20 cellular contexts compared by ENCODE assay signal in genomic region chr12:53963434-53964314, GRCh38. TPM values are rescaled to one million over a fixed set of nuclear protein-coding genes. Genes with fewer than 3 reads are reported as not detected.
DNase-seq lines count a peak whose midpoint lies in the region; ATAC-seq and TF ChIP-seq lines count a peak whose summit lies in the region.
"Had no signal": no experiment of that assay in that cellular context is flagged by ENCODE, and none has a peak within 500 bp of the region (broad histone marks: within the 10 kb centered on the region; RNA-seq: fewer than 3 reads in every experiment).

No MANE protein-coding gene starts in this region.

- peak overlapping the region; percentile 37; the same call in 1 of the 3 replicates for H3K4me3 Mint-ChIP-seq in GM23338
- peak overlapping the region; percentile 9 for H3K4me3 Mint-ChIP-seq in activated naive CD8-positive, alpha-beta T cell treated with anti-CD3 and anti-CD28 coated beads for 36 hours
- peak overlapping the region; percentile 32 for H3K4me3 Mint-ChIP-seq in natural killer cell

- peaks cover 100% of the 10 kb centered on the region for H3K27me3 Mint-ChIP-seq in GM23338 (ENCODE audit: insufficient read depth, low read depth, poor library complexity)
- H3K27me3 Mint-ChIP-seq in activated naive CD8-positive, alpha-beta T cell treated with anti-CD3 and anti-CD28 coated beads for 36 hours: peaks cover 93% of the 10 kb centered on the region
- H3K27me3 Mint-ChIP-seq in natural killer cell (ENCODE audit: low read depth in 2 of 2): peaks cover 73 to 96% of the 10 kb centered on the region in 2 donors

- H3K4me1 ChIP-seq in GM23338 (ENCODE audit: insufficient read depth): peaks cover 18% of the 10 kb centered on the region

- 0 out of 2 replicates have a peak overlapping the region, but pooled peaks have one; percentile 32 for H3K4me2 ChIP-seq in GM23338

- no peaks in the 10 kb centered on the region for H3K9me2 ChIP-seq in GM23338 (ENCODE audit: insufficient read depth)

- intact Hi-C loops in natural killer cell (cut with micrococcal nuclease): no loop called here

- no peak for TF ChIP-seq CTCF in AG04449 (IDR thresholded peaks at IDR 0.05; ENCODE audit: insufficient read depth, low read length, missing control alignments)
- no peak for TF ChIP-seq CTCF in GM23338 (conservative IDR thresholded peaks at IDR 0.05; ENCODE audit: low read depth in 2 of 2)
- TF ChIP-seq CTCF in natural killer cell (IDR thresholded peaks at IDR 0.05): no peak

- H3K27ac ChIP-seq in GM23338 (ENCODE audit: low read depth) (no peak overlapping the region), caudate nucleus (ENCODE audit: low read depth, low read length) (no peak overlapping the region)
- H3K27ac ChIP-seq: brain microvascular endothelial cell had no signal

- H3K36me3 ChIP-seq in GM23338 (ENCODE audit: insufficient read depth): no peaks in the 10 kb centered on the region
- H3K36me3 ChIP-seq: brain microvascular endothelial cell had no signal

- DNase-seq in AG04449 (ENCODE audit: low read depth, low spot score) (no peak), GM23338 (ENCODE audit: low spot score) (no peak), natural killer cell (no peak), NCI-H1417 (lab: John Stamatoyannopoulos, UW) (no peak), caudate nucleus (lab: John Stamatoyannopoulos, UW) (no peak)
- no peak for DNase-seq in activated naive CD8-positive, alpha-beta T cell treated with anti-CD3 and anti-CD28 coated beads for 36 hours
- DNase-seq in stimulated activated naive CD4-positive, alpha-beta T cell treated with Interleukin-2 at 50 U/mL for 16 hours (lab: John Stamatoyannopoulos, UW): no peak
- DNase-seq: activated CD4-positive, CD25-positive, alpha-beta regulatory T cell treated with anti-CD3 and anti-CD28 coated beads, Interleukin-2, amount 50 U/mL, for 72 hours; activated naive CD4-positive, alpha-beta T cell treated with Interleukin-2 at 50 U/mL for 16 hours; brain microvascular endothelial cell; Caco-2; mesendoderm; NCI-H2081; NCI-H526; retina; SIG-M5; stimulated activated CD4-positive, alpha-beta T cell treated with anti-CD3 and anti-CD28 coated beads, Interleukin-1b, Interleukin-23, amount 100 ng/mL, for 48 hours; substantia nigra had no signal

- peaks cover 69% of the 10 kb centered on the region for H4K20me1 ChIP-seq in GM23338 (replicated peaks; ENCODE audit: insufficient read depth)

- peaks cover 19% of the 10 kb centered on the region for H3K4me1 Mint-ChIP-seq in GM23338
- peaks cover 22% of the 10 kb centered on the region for H3K4me1 Mint-ChIP-seq in activated naive CD8-positive, alpha-beta T cell treated with anti-CD3 and anti-CD28 coated beads for 36 hours
- peaks cover 42 to 44% of the 10 kb centered on the region in 2 donors for H3K4me1 Mint-ChIP-seq in natural killer cell

- H3F3A ChIP-seq in GM23338 (replicated peaks; ENCODE audit: low read depth): peaks cover 59% of the 10 kb centered on the region

- POLR2A ChIA-PET in AG04449 (lab: Yijun Ruan, JAX): interaction anchor here (0.6 kb wide), 1 partner anchor 11 kb away, joined by 4 read pairs; the partner anchor contains the start of gene HOTAIR

- CTCF ChIA-PET in AG04449 (lab: Yijun Ruan, JAX): interaction anchor here (1.0 to 2.0 kb wide), 5 partner anchors 22 to 251 kb away, joined by 3 to 5 read pairs (median 4); partner anchors contain the start of gene HOXC10

- ATAC-seq in GM23338 (no peak), natural killer cell (no peak), GM18511 (IDR thresholded peaks at IDR 0.05; ENCODE audit: unreplicated experiment) (no peak)

- H3K9me3 Mint-ChIP-seq in GM23338 (no peaks in the 10 kb centered on the region; the same call in none of the 3 replicates), natural killer cell (no peaks in the 10 kb centered on the region)
- no peaks in the 10 kb centered on the region for H3K9me3 Mint-ChIP-seq in activated naive CD8-positive, alpha-beta T cell treated with anti-CD3 and anti-CD28 coated beads for 36 hours

- peaks cover 100% of the 10 kb centered on the region for H3K27me3 ChIP-seq in GM23338 (ENCODE audit: insufficient read depth)

- H3K36me3 Mint-ChIP-seq in GM23338 (ENCODE audit: low read depth) (no peaks in the 10 kb centered on the region; the same call in 2 of the 3 replicates), natural killer cell (peaks cover 18% of the 10 kb centered on the region)
- peaks cover 5% of the 10 kb centered on the region for H3K36me3 Mint-ChIP-seq in activated naive CD8-positive, alpha-beta T cell treated with anti-CD3 and anti-CD28 coated beads for 36 hours

- H3K4me3 ChIP-seq in AG04449 (ENCODE audit: low read depth, low read length): peak overlapping the region; percentile 38
- no peak overlapping the region for H3K4me3 ChIP-seq in GM23338

- H3K27ac Mint-ChIP-seq in GM23338 (no peak overlapping the region), natural killer cell (no peak overlapping the region)
- no peak overlapping the region for H3K27ac Mint-ChIP-seq in activated naive CD8-positive, alpha-beta T cell treated with anti-CD3 and anti-CD28 coated beads for 36 hours

- no peaks in the 10 kb centered on the region for H3K79me2 ChIP-seq in GM23338 (replicated peaks; ENCODE audit: insufficient read depth)

- no peak overlapping the region for H2AFZ ChIP-seq in GM23338

TF ChIP-seq in GM23338, 12 proteins besides CTCF, POLR2A, EP300 and RAD21:
- TF ChIP-seq NANOG (IDR thresholded peaks at IDR 0.05; ENCODE audit: borderline replicate concordance) (no peak), STAT1 (IDR thresholded peaks at IDR 0.05; ENCODE audit: unreplicated experiment) (no peak), EZH2phosphoT487 (IDR thresholded peaks at IDR 0.05; ENCODE audit: unreplicated experiment) (peak; percentile 56), CREB1 (CRISPR knock-in tag; IDR thresholded peaks at IDR 0.05; ENCODE audit: low read depth) (no peak), ZNF114 (CRISPR knock-in tag; IDR thresholded peaks at IDR 0.05) (no peak), EZH2 (IDR thresholded peaks at IDR 0.05; ENCODE audit: low read depth, unreplicated experiment) (peak; percentile 90), JUNB (IDR thresholded peaks at IDR 0.05; ENCODE audit: unreplicated experiment) (no peak), POLR2AphosphoS5 (IDR thresholded peaks at IDR 0.05; ENCODE audit: low read depth) (no peak)

RNA-seq across cellular contexts. Expression of gene HOXC12, which starts 9.0 kb away (rescaled TPM):
- total RNA-seq in GM23338 (2014; rRNA removed; shearing (Covaris generic)): not detected in 2 replicates
- polyA plus RNA-seq in GM23338 (2016; fragmentation: Nextera tagmentation; extraction: Ambion mirVana): not detected in 2 replicates
- not detected for total RNA-seq in activated naive CD8-positive, alpha-beta T cell treated with anti-CD3 and anti-CD28 coated beads for 36 hours
- total RNA-seq in natural killer cell: not detected
- polyA plus RNA-seq: esophagus had no signal

RNA-seq across cellular contexts. Expression of gene HOXC11, which starts 9.3 kb away (rescaled TPM):
- total RNA-seq in GM23338 (2014; rRNA removed; shearing (Covaris generic)): not detected in 2 replicates
- polyA plus RNA-seq in GM23338 (2016; fragmentation: Nextera tagmentation; extraction: Ambion mirVana): not detected in 2 replicates
- not detected for total RNA-seq in activated naive CD8-positive, alpha-beta T cell treated with anti-CD3 and anti-CD28 coated beads for 36 hours
- not detected for total RNA-seq in natural killer cell
- polyA plus RNA-seq: esophagus had no signal

RNA-seq across cellular contexts. Expression of gene HOTAIR, which starts 11.1 kb away (rescaled TPM):
- total RNA-seq in GM23338 (2014; rRNA removed; shearing (Covaris generic)): not detected in 2 replicates
- not detected in 2 replicates for polyA plus RNA-seq in GM23338 (2016; fragmentation: Nextera tagmentation; extraction: Ambion mirVana)
- total RNA-seq in activated naive CD8-positive, alpha-beta T cell treated with anti-CD3 and anti-CD28 coated beads for 36 hours: not detected
- total RNA-seq in natural killer cell: not detected
- polyA plus RNA-seq: esophagus had no signal

RNA-seq across cellular contexts. Expression of gene HOXC10, which starts 21.3 kb away (rescaled TPM):
- not detected in 2 replicates for total RNA-seq in GM23338 (2014; rRNA removed; shearing (Covaris generic))
- polyA plus RNA-seq in GM23338 (2016; fragmentation: Nextera tagmentation; extraction: Ambion mirVana): not detected in 2 replicates
- not detected for total RNA-seq in activated naive CD8-positive, alpha-beta T cell treated with anti-CD3 and anti-CD28 coated beads for 36 hours
- not detected for total RNA-seq in natural killer cell

RNA-seq across cellular contexts. Expression of gene HOXC13, which starts 25.0 kb away (rescaled TPM):
- 0.10 TPM in 1 of 2 replicates, not detected in the other for total RNA-seq in GM23338 (2014; rRNA removed; shearing (Covaris generic))
- polyA plus RNA-seq in GM23338 (2016; fragmentation: Nextera tagmentation; extraction: Ambion mirVana): not detected in 2 replicates
- not detected for total RNA-seq in activated naive CD8-positive, alpha-beta T cell treated with anti-CD3 and anti-CD28 coated beads for 36 hours
- total RNA-seq in natural killer cell: not detected
